21 cellular contexts compared by ENCODE assay signal in genomic region chr16:89065445-89065795, GRCh38. TPM values are rescaled to one million over a fixed set of nuclear protein-coding genes. Genes with fewer than 3 reads are reported as not detected.
A peak's percentile ranks its signal among the peaks of the same experiment; 100 is the strongest.
DNase-seq lines count a peak whose midpoint lies in the region; ATAC-seq, FAIRE-seq and TF ChIP-seq lines count a peak whose summit lies in the region.
"Had no signal": no experiment of that assay in that cellular context is flagged by ENCODE, and none has a peak within 500 bp of the region (broad histone marks: within the 10 kb centered on the region; RNA-seq: fewer than 3 reads in every experiment).

No MANE protein-coding gene starts in this region.

- POLR2A ChIA-PET in K562 (lab: Yijun Ruan, JAX) = no interaction called here
- POLR2A ChIA-PET in activated CD4-positive, alpha-beta T cell treated with anti-CD3 and anti-CD28 coated beads for 36 hours (lab: Charles Lee) = no interaction called here

- DNase-seq in GM12891 (ENCODE audit: insufficient read length, low spot score) (no peak), K562 (ENCODE audit: extremely low read depth in 1 of 4, low spot score in 3 of 4) (no peak), transverse colon (peak; percentile 42), DMS114 treated with DMSO at 0.1 percent for 48 hours (lab: John Stamatoyannopoulos, UW; ENCODE audit: unreplicated experiment) (no peak), GM13976 (ENCODE audit: low spot score) (no peak)
- DNase-seq in activated CD4-positive, alpha-beta T cell treated with anti-CD3 and anti-CD28 coated beads for 36 hours = no peak
- DNase-seq: BE2C; CD4-positive, alpha-beta T cell; COR-L47; DMS79 treated with DMSO at 0.1 percent for 48 hours; MG63; NCI-H1417 treated with DMSO at 0.1 percent for 48 hours; NCI-H187 treated with DMSO at 0.1 percent for 48 hours; NCI-H2107; NCI-H524; NCI-H82; RPMI8226; SHP77 had no signal

- H3K79me2 ChIP-seq in K562 (ENCODE audit: control insufficient read depth, insufficient read depth, low read length) = no peaks in the 10 kb centered on the region

- H3K27me3 ChIP-seq in K562 (ENCODE audit: control insufficient read depth in 2 of 2, insufficient read depth in 2 of 2, low read length in 2 of 2) (peaks cover 8 to 30% of the 10 kb centered on the region in 2 experiments; a peak in 4 of 5 replicates), transverse colon (peaks cover 24% of the 10 kb centered on the region)
- H3K27me3 ChIP-seq: MG63 had no signal

- peak overlapping the region; percentile 71 to 93 (median 90) for H3K4me3 Mint-ChIP-seq in IgD-negative memory B cell
- no peak overlapping the region for H3K4me3 Mint-ChIP-seq in activated CD4-positive, alpha-beta T cell treated with anti-CD3 and anti-CD28 coated beads for 36 hours
- H3K4me3 Mint-ChIP-seq: CD4-positive, alpha-beta T cell had no signal

- H3K4me2 ChIP-seq in K562 (ENCODE audit: insufficient read depth, low read length) = no peak overlapping the region
- H3K4me2 ChIP-seq: A549 had no signal

- H3K4me3 ChIP-seq in K562 = no peak overlapping the region
- no peak overlapping the region for H3K4me3 ChIP-seq in transverse colon
- H3K4me3 ChIP-seq: A549, MG63 had no signal

- CTCF ChIA-PET in K562 (lab: Yijun Ruan, JAX; ENCODE audit: low intra/inter-chr PET ratio) = no interaction called here
- CTCF ChIA-PET in activated CD4-positive, alpha-beta T cell treated with anti-CD3 and anti-CD28 coated beads for 36 hours (lab: Charles Lee) = no interaction called here

- H3K9ac ChIP-seq in K562 (ENCODE audit: insufficient read depth in 1 of 2, low read depth in 2 of 2, low read length in 2 of 2) = no peak overlapping the region

- in situ Hi-C loops in K562 (cut with MboI) = no loop called here
- in situ Hi-C loops in transverse colon (cut with MboI; ENCODE audit: low pct_ligation_motif_present in 1 of 4, low pct_unique_long_range_greater_than_20kb in 1 of 4, low sequenced_read_pairs in 3 of 4) = no loop called here
- in situ Hi-C loops in GM13976 (cut with MboI; ENCODE audit: low sequenced_read_pairs, unreplicated experiment) = no loop called here

- H3K4me1 Mint-ChIP-seq in IgD-negative memory B cell = peaks cover 19 to 34% (median 26%) of the 10 kb centered on the region in 3 donors
- no peaks in the 10 kb centered on the region for H3K4me1 Mint-ChIP-seq in activated CD4-positive, alpha-beta T cell treated with anti-CD3 and anti-CD28 coated beads for 36 hours

- no TSS peak for BruUV-seq in K562 (replicated peaks; lab: Mats Ljungman, UMichigan)

- no peak overlapping the region for H2AFZ ChIP-seq in K562 (ENCODE audit: low read depth, low read length)

- TF ChIP-seq CTCF in K562 (IDR thresholded peaks at IDR 0.05 in 2 of 3, conservative IDR thresholded peaks at IDR 0.05 in 1 of 3; ENCODE audit: insufficient read depth in 2 of 3, low read depth in 1 of 3, low read length in 3 of 3) (no peak), transverse colon (IDR thresholded peaks at IDR 0.05) (no peak), GM13976 (IDR thresholded peaks at IDR 0.05; ENCODE audit: borderline replicate concordance, control extremely low read depth, extremely low read depth, insufficient read depth, missing control alignments) (no peak)

- H3K9me3 ChIP-seq in K562 (replicated peaks; ENCODE audit: control insufficient read depth, insufficient read depth, low read depth, low read length) = no peaks in the 10 kb centered on the region
- H3K9me3 ChIP-seq in transverse colon = no peaks in the 10 kb centered on the region
- H3K9me3 ChIP-seq: A549, BE2C, MG63 had no signal

- WGBS in K562 (ENCODE audit: insufficient coverage, low coverage, missing lambda C conversion rate) = 65% methylated on average over 8 of the region's 12 CpGs
- 88 to 100% methylated on average over 1 to 10 of the region's 12 CpGs for WGBS in transverse colon (ENCODE audit: low coverage in 1 of 2), 2 donors

- no peaks in the 10 kb centered on the region for H4K20me1 ChIP-seq in K562 (replicated peaks; ENCODE audit: control insufficient read depth, insufficient read depth, low read length)

- H3K4me1 ChIP-seq in K562 (replicated peaks in 1 of 2; ENCODE audit: control insufficient read depth in 2 of 2, insufficient read depth in 2 of 2, low read length in 2 of 2) (peaks cover 0 to 69% of the 10 kb centered on the region in 2 experiments; a peak in 2 of 5 replicates), transverse colon (peaks cover 0 to 5% (median 0%) of the 10 kb centered on the region in 4 donors)
- H3K4me1 ChIP-seq: A549, BE2C had no signal

- no peaks in the 10 kb centered on the region for H3K9me3 Mint-ChIP-seq in IgD-negative memory B cell
- H3K9me3 Mint-ChIP-seq in activated CD4-positive, alpha-beta T cell treated with anti-CD3 and anti-CD28 coated beads for 36 hours (ENCODE audit: low read depth) = no peaks in the 10 kb centered on the region
- H3K9me3 Mint-ChIP-seq: CD4-positive, alpha-beta T cell had no signal

- no peaks in the 10 kb centered on the region for H3K36me3 ChIP-seq in K562 (ENCODE audit: control insufficient read depth, insufficient read depth, low read length)
- no peaks in the 10 kb centered on the region for H3K36me3 ChIP-seq in transverse colon
- H3K36me3 ChIP-seq: BE2C, MG63 had no signal

- no peaks in the 10 kb centered on the region for H3K9me1 ChIP-seq in K562 (ENCODE audit: control insufficient read depth, insufficient read depth, low read length)

- no peak for TF ChIP-seq RAD21 in K562 (CRISPR knock-in tag; conservative IDR thresholded peaks at IDR 0.05 in 1 of 2, IDR thresholded peaks at IDR 0.05 in 1 of 2)

- peak; percentile 20 for FAIRE-seq in GM12891 (lab: Jason Lieb, UNC)
- no peak for FAIRE-seq in K562 (lab: Jason Lieb, UNC)
- FAIRE-seq: A549, GM12892 had no signal

- TF ChIP-seq POLR2A in GM12891 (IDR thresholded peaks at IDR 0.05; ENCODE audit: low read depth, low read length) (no peak), K562 (conservative IDR thresholded peaks at IDR 0.05) (no peak), transverse colon (IDR thresholded peaks at IDR 0.05) (no peak)

- intact Hi-C loops in K562 (cut with micrococcal nuclease) (no loop called here), transverse colon (cut with DNase I; ENCODE audit: low total_unique reads) (no loop called here)
- intact Hi-C loops in activated CD4-positive, alpha-beta T cell treated with anti-CD3 and anti-CD28 coated beads for 36 hours (cut with DNase I, micrococcal nuclease) = no loop called here

- H3K27ac ChIP-seq in K562 (ENCODE audit: extremely low read depth, low read depth, low read length) (no peak overlapping the region), transverse colon (no peak overlapping the region)
- H3K27ac ChIP-seq: A549 had no signal

- H3K27me3 Mint-ChIP-seq in IgD-negative memory B cell = no peaks in the 10 kb centered on the region
- no peaks in the 10 kb centered on the region for H3K27me3 Mint-ChIP-seq in activated CD4-positive, alpha-beta T cell treated with anti-CD3 and anti-CD28 coated beads for 36 hours
- H3K27me3 Mint-ChIP-seq: CD4-positive, alpha-beta T cell had no signal

- TF ChIP-seq EP300 in K562 (IDR thresholded peaks at IDR 0.05; ENCODE audit: low read length) (no peak), transverse colon (IDR thresholded peaks at IDR 0.05; ENCODE audit: low read depth) (no peak)

- H3K36me3 Mint-ChIP-seq in IgD-negative memory B cell = no peaks in the 10 kb centered on the region
- H3K36me3 Mint-ChIP-seq in activated CD4-positive, alpha-beta T cell treated with anti-CD3 and anti-CD28 coated beads for 36 hours (ENCODE audit: low read depth) = no peaks in the 10 kb centered on the region

- H3K27ac Mint-ChIP-seq in IgD-negative memory B cell = peak overlapping the region; percentile 80 to 97 (median 91)
- H3K27ac Mint-ChIP-seq in activated CD4-positive, alpha-beta T cell treated with anti-CD3 and anti-CD28 coated beads for 36 hours = no peak overlapping the region
- H3K27ac Mint-ChIP-seq: CD4-positive, alpha-beta T cell had no signal

- no peak for ATAC-seq in K562
- no peak for ATAC-seq in activated CD4-positive, alpha-beta T cell treated with anti-CD3 and anti-CD28 coated beads for 36 hours

TF ChIP-seq in GM12891, 5 proteins besides CTCF, POLR2A, EP300 and RAD21:
- TF ChIP-seq PAX5 (IDR thresholded peaks at IDR 0.05; ENCODE audit: insufficient read depth, low read length, severe bottlenecking) (no peak), SPI1 (IDR thresholded peaks at IDR 0.05; ENCODE audit: low read depth, low read length) (no peak), TAF1 (IDR thresholded peaks at IDR 0.05; ENCODE audit: low read depth, low read length) (no peak), POU2F2 (IDR thresholded peaks at IDR 0.05; ENCODE audit: low read depth, low read length) (no peak), POLR2AphosphoS5 (IDR thresholded peaks at IDR 0.05; ENCODE audit: low read depth, low read length) (no peak)
TF ChIP-seq in GM12891: peak in this region for 0.

TF ChIP-seq in K562, 482 proteins besides CTCF, POLR2A, EP300 and RAD21:
- 0 out of 2 replicates have a peak, but pooled peaks have one; percentile 27 for TF ChIP-seq SPI1 (IDR thresholded peaks at IDR 0.05; ENCODE audit: borderline replicate concordance, low read depth, low read length)
- no peak for TF ChIP-seq EHMT2 (IDR thresholded peaks at IDR 0.05)

RNA-seq across cellular contexts. Expression of gene ACSF3, which starts 28.2 kb away (rescaled TPM):
- 24.9 TPM for polyA plus RNA-seq in GM12891 (2012; ENCODE audit: low read depth, missing spikeins)
- polyA plus RNA-seq in IgD-negative memory B cell (53.9 TPM), K562 (2011; rRNA removed) (14.9 and 15.9 TPM in 2 replicates), K562 (2014; fragmentation: Illumina TruSeq; extraction: Trizol) (14.7 and 21.0 TPM in 2 replicates), K562 (2014; fragmentation: Nextera tagmentation; extraction: Ambion mirVana) (1 to 10 TPM in 1 of 2 experiments, under 1 TPM in 1; 0.77 to 1.9 TPM), K562 (2014; rRNA removed) (27.3 and 29.8 TPM in 2 replicates)
- 55.6 and 73.7 TPM in 2 replicates for total RNA-seq in K562 (2011; cell fraction: chromatin; rRNA removed; ENCODE audit: low replicate concordance)
- 44.2 and 45.9 TPM in 2 replicates for total RNA-seq in K562 (2011; cell fraction: nucleolus; rRNA removed)
- 35.3 and 39.0 TPM in 2 replicates for total RNA-seq in K562 (2011; cell fraction: nucleoplasm; rRNA removed)
- total RNA-seq in K562 (2014; rRNA removed) (28.5 and 37.0 TPM in 2 replicates), K562 (2014; rRNA removed; fragmentation: Illumina TruSeq; extraction: Trizol) (14.0 and 14.6 TPM in 2 replicates), K562 (2015; rRNA removed; fragmentation: Illumina TruSeq; extraction: Trizol) (14.5 and 16.9 TPM in 2 replicates), K562 (2021) (31.7 and 32.8 TPM in 2 replicates), transverse colon (100 to 1,000 TPM in 1 of 4 donors, 10 to 100 TPM in 3; 54.5 to 120 (median 75.8) TPM)
- polyA plus RNA-seq in K562 (2011; cell fraction: cytosol; rRNA removed) = 12.9 and 34.5 TPM in 2 replicates
- polyA plus RNA-seq in K562 (2011; cell fraction: nucleus; rRNA removed) = 22.1 and 40.2 TPM in 2 replicates
- polyA plus RNA-seq in K562 (2012) = 16.9 and 29.2 TPM in 2 replicates
- polyA minus RNA-seq in K562 (2011; rRNA and poly(A)+ RNA removed) = 16.2 and 17.6 TPM in 2 replicates
- 40.6 and 53.1 TPM in 2 replicates for polyA minus RNA-seq in K562 (2011; cell fraction: cytosol; rRNA and poly(A)+ RNA removed)
- 21.0 and 22.3 TPM in 2 replicates for polyA minus RNA-seq in K562 (2011; cell fraction: nucleus; rRNA and poly(A)+ RNA removed)
- total RNA-seq in activated CD4-positive, alpha-beta T cell treated with anti-CD3 and anti-CD28 coated beads for 36 hours = 10 to 100 TPM; 39.7 to 41.7 TPM
